ENCODE assay signal across 8 cellular contexts in genomic region chr22:37485006-37485713, GRCh38. TPM values are rescaled to one million over a fixed set of nuclear protein-coding genes. Genes with fewer than 3 reads are reported as not detected.
DNase-seq lines count a peak whose midpoint lies in the region; ATAC-seq and TF ChIP-seq lines count a peak whose summit lies in the region.

No MANE protein-coding gene starts in this region.

- no peak overlapping the region for H3K4me2 ChIP-seq in neuronal stem cell (ENCODE audit: insufficient read depth, low read length, poor library complexity, severe bottlenecking)

- H3K14ac ChIP-seq in neuronal stem cell (ENCODE audit: low read length), result peak overlapping the region; percentile 25

- peak overlapping the region; percentile 98 for H3K4me3 Mint-ChIP-seq in T-helper 2 cell treated with Interferon-gamma antibody and Interleukin-4, amounts not matched to agents 5 μg/mL and 100 μg/mL, for 36 hours

- no peaks in the 10 kb centered on the region for H3K9me3 ChIP-seq in neuronal stem cell (replicated peaks in 1 of 2; ENCODE audit: control insufficient read depth in 2 of 2, insufficient read depth in 1 of 2, low read depth in 1 of 2, low read length in 2 of 2)
- H3K9me3 ChIP-seq in thymus (ENCODE audit: control insufficient read depth), result no peaks in the 10 kb centered on the region

- peaks cover 40% of the 10 kb centered on the region for H3K36me3 Mint-ChIP-seq in T-helper 2 cell treated with Interferon-gamma antibody and Interleukin-4, amounts not matched to agents 5 μg/mL and 100 μg/mL, for 36 hours (ENCODE audit: low read depth)

- peak overlapping the region; percentile 92 for H3K27ac Mint-ChIP-seq in T-helper 2 cell treated with Interferon-gamma antibody and Interleukin-4, amounts not matched to agents 5 μg/mL and 100 μg/mL, for 36 hours

- H2BK120ac ChIP-seq in neuronal stem cell (ENCODE audit: low read depth, low read length), result peak overlapping the region; percentile 98

- peak overlapping the region; percentile 61 for H3K9ac ChIP-seq in neuronal stem cell (ENCODE audit: low read depth, low read length, poor library complexity)

- H3K9me3 Mint-ChIP-seq in T-helper 2 cell treated with Interferon-gamma antibody and Interleukin-4, amounts not matched to agents 5 μg/mL and 100 μg/mL, for 36 hours, result no peaks in the 10 kb centered on the region

- H3K27me3 ChIP-seq in neuronal stem cell (ENCODE audit: control insufficient read depth in 3 of 3, insufficient read depth in 3 of 3, low read depth in 1 of 3, low read length in 3 of 3) (no peaks in the 10 kb centered on the region), thymus (ENCODE audit: control insufficient read depth, insufficient read depth) (no peaks in the 10 kb centered on the region)

- H3K36me3 ChIP-seq in neuronal stem cell (replicated peaks in 1 of 2; ENCODE audit: control insufficient read depth in 2 of 2, insufficient read depth in 2 of 2, low read length in 2 of 2) (no peaks in the 10 kb centered on the region), thymus (ENCODE audit: control insufficient read depth, insufficient read depth) (peaks cover 3% of the 10 kb centered on the region)

- H3K4me1 ChIP-seq in neuronal stem cell (ENCODE audit: control insufficient read depth in 2 of 2, insufficient read depth in 1 of 2, low read depth in 1 of 2, low read length in 2 of 2), result peaks cover 25 to 43% of the 10 kb centered on the region in 2 donors
- peaks cover 21% of the 10 kb centered on the region for H3K4me1 ChIP-seq in thymus (ENCODE audit: control insufficient read depth, insufficient read depth, low read length)

- peaks cover 43% of the 10 kb centered on the region for H3K4me1 Mint-ChIP-seq in T-helper 2 cell treated with Interferon-gamma antibody and Interleukin-4, amounts not matched to agents 5 μg/mL and 100 μg/mL, for 36 hours (ENCODE audit: low read depth)

- H3K4me3 ChIP-seq in neuronal stem cell (ENCODE audit: low read length in 2 of 2) (no peak overlapping the region), thymus (ENCODE audit: low read length) (peak overlapping the region; percentile 70)

- H2AK5ac ChIP-seq in neuronal stem cell (ENCODE audit: low read depth, low read length), result peak overlapping the region; percentile 99

- H2BK12ac ChIP-seq in neuronal stem cell (ENCODE audit: low read length), result peak overlapping the region; percentile 97

- H3K79me1 ChIP-seq in neuronal stem cell (ENCODE audit: low read depth, low read length), result peaks cover 3% of the 10 kb centered on the region

- H3K27ac ChIP-seq in neuronal stem cell (replicated peaks; ENCODE audit: low read length), result no peak overlapping the region
- H3K27ac ChIP-seq in thymus (ENCODE audit: low read depth), result peak overlapping the region; percentile 88

- no peaks in the 10 kb centered on the region for H3K27me3 Mint-ChIP-seq in T-helper 2 cell treated with Interferon-gamma antibody and Interleukin-4, amounts not matched to agents 5 μg/mL and 100 μg/mL, for 36 hours (ENCODE audit: low read depth)

- peak; percentile 54 for DNase-seq in T-helper 2 cell treated with Interferon-gamma antibody and Interleukin-4, amounts not matched to agents 5 μg/mL and 100 μg/mL, for 36 hours (ENCODE audit: low spot score)
- peak; percentile 35 for DNase-seq in activated naive CD8-positive, alpha-beta T cell treated with anti-CD3 and anti-CD28 coated beads, Interleukin-2, amount 50 U/mL, for 16 hours (ENCODE audit: low read depth, low spot score)
- DNase-seq in neuronal stem cell (ENCODE audit: low spot score), result no peak

- peak overlapping the region; percentile 45 for H3K23ac ChIP-seq in neuronal stem cell (ENCODE audit: low read depth, low read length, poor library complexity)

- WGBS in neuronal stem cell (ENCODE audit: extremely low coverage in 2 of 2, insufficient read length in 2 of 2, insufficient replicate concordance in 1 of 2), 2 donors, result no CpG with 5 or more reads among the region's 29 CpGs
- WGBS in thymus, result 8% methylated on average over 29 of the region's 29 CpGs

- peak overlapping the region; percentile 99 for H2BK15ac ChIP-seq in neuronal stem cell (ENCODE audit: low read length)

- peak overlapping the region; percentile 96 for H4K91ac ChIP-seq in neuronal stem cell (ENCODE audit: low read depth, low read length, poor library complexity)

- peak overlapping the region; percentile 90 for H3K4ac ChIP-seq in neuronal stem cell (ENCODE audit: low read length)

- peak overlapping the region; percentile 90 for H3K18ac ChIP-seq in neuronal stem cell (ENCODE audit: low read length)

- TF ChIP-seq POLR2A in GM15510 (IDR thresholded peaks at IDR 0.05; ENCODE audit: borderline replicate concordance, extremely low read depth, insufficient read length), result peak; percentile 38

- ATAC-seq in GM21825 (IDR thresholded peaks at IDR 0.05; ENCODE audit: unreplicated experiment) (no peak), SK-N-SH treated with all-trans-retinoic acid at 6 μM for 48 hours (no peak), GM18520 (IDR thresholded peaks at IDR 0.05; ENCODE audit: unreplicated experiment) (no peak)

- no peak overlapping the region for H2AFZ ChIP-seq in neuronal stem cell (ENCODE audit: low read length)

- H4K8ac ChIP-seq in neuronal stem cell (ENCODE audit: low read depth, low read length), result no peak overlapping the region

- H2BK5ac ChIP-seq in neuronal stem cell (ENCODE audit: low read length), result peak overlapping the region; percentile 97

TF ChIP-seq in SK-N-SH treated with all-trans-retinoic acid at 6 μM for 48 hours, 23 proteins besides CTCF, POLR2A, EP300 and RAD21 (continues in another document):
- TF ChIP-seq ZNF70 (CRISPR knock-in tag; IDR thresholded peaks at IDR 0.05) (no peak), ZNF565 (CRISPR knock-in tag; conservative IDR thresholded peaks at IDR 0.05; ENCODE audit: low read depth) (no peak), ZC3H10 (CRISPR knock-in tag; IDR thresholded peaks at IDR 0.05) (no peak), ZNF8 (CRISPR knock-in tag; IDR thresholded peaks at IDR 0.05) (no peak), TOX (CRISPR knock-in tag; IDR thresholded peaks at IDR 0.05; ENCODE audit: borderline replicate concordance) (no peak), ARNTL (CRISPR knock-in tag; IDR thresholded peaks at IDR 0.05; ENCODE audit: borderline replicate concordance, low read depth) (no peak), PATZ1 (CRISPR knock-in tag; IDR thresholded peaks at IDR 0.05; ENCODE audit: borderline replicate concordance) (no peak), CREB5 (CRISPR knock-in tag; IDR thresholded peaks at IDR 0.05; ENCODE audit: low read depth) (no peak), TCF4 (CRISPR knock-in tag; IDR thresholded peaks at IDR 0.05; ENCODE audit: borderline replicate concordance) (no peak), ISL1 (CRISPR knock-in tag; IDR thresholded peaks at IDR 0.05) (no peak), GLIS3 (CRISPR knock-in tag; IDR thresholded peaks at IDR 0.05) (no peak), ZFP3 (CRISPR knock-in tag; IDR thresholded peaks at IDR 0.05) (no peak), CSDC2 (CRISPR knock-in tag; IDR thresholded peaks at IDR 0.05) (no peak)
- TF ChIP-seq, protein P1, sequence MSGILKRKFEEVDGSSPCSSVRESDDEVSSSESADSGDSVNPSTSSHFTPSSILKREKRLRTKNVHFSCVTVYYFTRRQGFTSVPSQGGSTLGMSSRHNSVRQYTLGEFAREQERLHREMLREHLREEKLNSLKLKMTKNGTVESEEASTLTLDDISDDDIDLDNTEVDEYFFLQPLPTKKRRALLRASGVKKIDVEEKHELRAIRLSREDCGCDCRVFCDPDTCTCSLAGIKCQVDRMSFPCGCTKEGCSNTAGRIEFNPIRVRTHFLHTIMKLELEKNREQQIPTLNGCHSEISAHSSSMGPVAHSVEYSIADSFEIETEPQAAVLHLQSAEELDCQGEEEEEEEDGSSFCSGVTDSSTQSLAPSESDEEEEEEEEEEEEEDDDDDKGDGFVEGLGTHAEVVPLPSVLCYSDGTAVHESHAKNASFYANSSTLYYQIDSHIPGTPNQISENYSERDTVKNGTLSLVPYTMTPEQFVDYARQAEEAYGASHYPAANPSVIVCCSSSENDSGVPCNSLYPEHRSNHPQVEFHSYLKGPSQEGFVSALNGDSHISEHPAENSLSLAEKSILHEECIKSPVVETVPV (CRISPR knock-in tag; IDR thresholded peaks at IDR 0.05), result no peak

RNA-seq across cellular contexts. Expression of gene MFNG, which starts 1.0 kb away (rescaled TPM):
- polyA plus RNA-seq in neuronal stem cell (2013, experiment 1 of 2), result 10.5 TPM
- polyA plus RNA-seq in neuronal stem cell (2013, experiment 2 of 2), result 8.0 TPM
- 27.7 TPM for polyA plus RNA-seq in thymus

RNA-seq across cellular contexts. Expression of gene CARD10, which starts 34.1 kb away (rescaled TPM):
- polyA plus RNA-seq in neuronal stem cell (2013, experiment 1 of 2), result 4.2 TPM
- 4.3 TPM for polyA plus RNA-seq in neuronal stem cell (2013, experiment 2 of 2)
- 4.2 TPM for polyA plus RNA-seq in thymus

RNA-seq across cellular contexts. Expression of gene ELFN2, which starts 57.9 kb away (rescaled TPM):
- polyA plus RNA-seq in neuronal stem cell (2013, experiment 1 of 2), result 0.78 TPM
- 0.86 TPM for polyA plus RNA-seq in neuronal stem cell (2013, experiment 2 of 2)
- polyA plus RNA-seq in thymus, result 1.5 TPM
